Comparison of ENCODE assay signal across 8 cellular contexts in the genomic region with DNA sequence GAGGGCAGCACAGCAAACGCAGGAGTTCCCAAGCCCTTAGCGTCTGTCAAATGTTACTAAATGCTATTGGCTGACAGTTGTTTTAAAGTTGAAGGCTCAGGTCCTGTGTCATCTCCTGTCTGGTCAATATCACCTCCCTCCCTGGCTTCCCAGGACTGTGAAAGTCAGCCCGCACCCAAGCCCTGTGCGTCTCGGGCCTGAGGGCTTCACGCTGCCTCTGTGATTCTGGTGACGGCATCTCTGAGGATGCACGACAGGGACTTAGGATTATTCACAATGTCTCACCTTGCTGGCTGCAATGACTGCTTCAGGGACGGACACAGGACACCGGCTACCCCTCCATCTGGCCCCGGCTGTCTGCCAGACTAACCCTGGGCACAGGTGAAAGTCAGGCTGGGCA.
"Had no signal": no experiment of that assay in that cellular context is flagged by ENCODE, and none has a peak within 500 bp of the region (broad histone marks: within the 10 kb centered on the region; RNA-seq: fewer than 3 reads in every experiment).

No MANE protein-coding gene starts in this region.

- H3K4me3 Mint-ChIP-seq: IgD-negative memory B cell had no signal

- H3K4me1 Mint-ChIP-seq: IgD-negative memory B cell had no signal

- H3K4me2 ChIP-seq: KMS-11 had no signal

- H3K27ac Mint-ChIP-seq: IgD-negative memory B cell had no signal

- H3K9ac ChIP-seq: KMS-11 had no signal

- ATAC-seq: HepG2, K562 had no signal

- H3K9me3 Mint-ChIP-seq: IgD-negative memory B cell had no signal

- H3K36me3 Mint-ChIP-seq: IgD-negative memory B cell had no signal

- FAIRE-seq: HepG2, K562 had no signal

- H3K4me3 ChIP-seq: K562 had no signal

- DNase-seq: IMR-90, KBM-7, KG1 had no signal

- H3K27ac ChIP-seq: HL-60, KMS-11 had no signal
